Comparison of ENCODE assay signal across 1 cellular context in genomic region chr7:39580150-39580874, GRCh38.
TF ChIP-seq lines count a peak whose summit lies in the region.

No MANE protein-coding gene starts in this region.

TF ChIP-seq in HepG2, 621 proteins besides CTCF, POLR2A, EP300 and RAD21 (continued from another document and continues in another):
- TF ChIP-seq GMEB1 (CRISPR knock-in tag; IDR thresholded peaks at IDR 0.05; ENCODE audit: borderline replicate concordance) (no peak), ZBTB38 (CRISPR knock-in tag; IDR thresholded peaks at IDR 0.05) (no peak), REL (CRISPR knock-in tag; conservative IDR thresholded peaks at IDR 0.05) (no peak), TBL1XR1 (IDR thresholded peaks at IDR 0.05; ENCODE audit: borderline replicate concordance, low read length, partially characterized antibody) (no peak), SNAPC5 (CRISPR knock-in tag; IDR thresholded peaks at IDR 0.05; ENCODE audit: borderline replicate concordance) (no peak), BORCS8-MEF2B (CRISPR knock-in tag; IDR thresholded peaks at IDR 0.05) (no peak), SUZ12 (IDR thresholded peaks at IDR 0.05; ENCODE audit: low read depth, low read length) (no peak), FOXP4 (CRISPR knock-in tag; IDR thresholded peaks at IDR 0.05) (no peak), ARID2 (CRISPR knock-in tag; IDR thresholded peaks at IDR 0.05; ENCODE audit: borderline replicate concordance) (no peak), ZNF781 (CRISPR knock-in tag; IDR thresholded peaks at IDR 0.05; ENCODE audit: borderline replicate concordance, not compliant biosample characterization) (no peak), FLYWCH1 (CRISPR knock-in tag; IDR thresholded peaks at IDR 0.05) (no peak), TRIM24 (CRISPR knock-in tag; IDR thresholded peaks at IDR 0.05) (no peak), SMARCC2 (IDR thresholded peaks at IDR 0.05) (no peak), CENPBD1 (CRISPR knock-in tag; IDR thresholded peaks at IDR 0.05; ENCODE audit: borderline replicate concordance, low read depth) (no peak), SKIL (CRISPR knock-in tag; IDR thresholded peaks at IDR 0.05; ENCODE audit: borderline replicate concordance) (no peak), SRSF1 (optimal IDR thresholded peaks at IDR 0.05; ENCODE audit: low read depth, low read length) (no peak), ZNF710 (CRISPR knock-in tag; IDR thresholded peaks at IDR 0.05; ENCODE audit: borderline replicate concordance) (no peak), ZNF572 (CRISPR knock-in tag; IDR thresholded peaks at IDR 0.05) (no peak), ZNF841 (CRISPR knock-in tag; IDR thresholded peaks at IDR 0.05; ENCODE audit: borderline replicate concordance) (no peak), RELA (CRISPR knock-in tag; IDR thresholded peaks at IDR 0.05) (no peak), GLMP (CRISPR knock-in tag; IDR thresholded peaks at IDR 0.05; ENCODE audit: borderline replicate concordance) (no peak), ZFAT (CRISPR knock-in tag; conservative IDR thresholded peaks at IDR 0.05) (no peak), HHEX (CRISPR knock-in tag; IDR thresholded peaks at IDR 0.05) (no peak), CEBPB (IDR thresholded peaks at IDR 0.05; ENCODE audit: borderline replicate concordance, low read depth, low read length) (no peak), ATF6 (CRISPR knock-in tag; conservative IDR thresholded peaks at IDR 0.05) (no peak), MNT (IDR thresholded peaks at IDR 0.05) (peak; percentile 95), KDM2A (CRISPR knock-in tag; IDR thresholded peaks at IDR 0.05; ENCODE audit: borderline replicate concordance, low read depth) (peak; percentile 60; the same call in 1 of the 2 replicates), ZNF512 (CRISPR knock-in tag; IDR thresholded peaks at IDR 0.05) (no peak), HNRNPH1 (optimal IDR thresholded peaks at IDR 0.05; ENCODE audit: low read depth, low read length) (no peak), ZNF775 (CRISPR knock-in tag; IDR thresholded peaks at IDR 0.05; ENCODE audit: borderline replicate concordance) (no peak), ARNTL (CRISPR knock-in tag; IDR thresholded peaks at IDR 0.05) (no peak), CSRNP1 (CRISPR knock-in tag; IDR thresholded peaks at IDR 0.05) (no peak), ZNF878 (CRISPR knock-in tag; IDR thresholded peaks at IDR 0.05) (peak; percentile 35; the same call in 1 of the 2 replicates), ZNF136 (CRISPR knock-in tag; IDR thresholded peaks at IDR 0.05; ENCODE audit: low read depth) (no peak), PHF5A (CRISPR knock-in tag; IDR thresholded peaks at IDR 0.05; ENCODE audit: low read depth, unreplicated experiment) (peak; percentile 46), ZNF615 (CRISPR knock-in tag; IDR thresholded peaks at IDR 0.05; ENCODE audit: borderline replicate concordance) (no peak), GATA4 (IDR thresholded peaks at IDR 0.05; ENCODE audit: borderline replicate concordance, low read depth) (no peak), MAF1 (CRISPR knock-in tag; IDR thresholded peaks at IDR 0.05; ENCODE audit: borderline replicate concordance) (no peak), ZNF143 (CRISPR knock-in tag; IDR thresholded peaks at IDR 0.05) (no peak), ZNF678 (CRISPR knock-in tag; IDR thresholded peaks at IDR 0.05) (no peak), SIX1 (CRISPR knock-in tag; IDR thresholded peaks at IDR 0.05; ENCODE audit: borderline replicate concordance) (0 out of 2 replicates have a peak, but pooled peaks have one; percentile 23), ZSCAN12 (CRISPR knock-in tag; IDR thresholded peaks at IDR 0.05) (no peak), CCDC6 (CRISPR knock-in tag; IDR thresholded peaks at IDR 0.05) (no peak), EHMT2 (IDR thresholded peaks at IDR 0.05; ENCODE audit: borderline replicate concordance, low read depth, low read length) (no peak), ZEB1 (IDR thresholded peaks at IDR 0.05; ENCODE audit: insufficient replicate concordance, low read depth) (no peak), TEF (CRISPR knock-in tag; IDR thresholded peaks at IDR 0.05) (no peak), KDM1A (CRISPR knock-in tag; IDR thresholded peaks at IDR 0.05) (no peak)
